ENCODE assay signal across 1 cellular context in the genomic region with DNA sequence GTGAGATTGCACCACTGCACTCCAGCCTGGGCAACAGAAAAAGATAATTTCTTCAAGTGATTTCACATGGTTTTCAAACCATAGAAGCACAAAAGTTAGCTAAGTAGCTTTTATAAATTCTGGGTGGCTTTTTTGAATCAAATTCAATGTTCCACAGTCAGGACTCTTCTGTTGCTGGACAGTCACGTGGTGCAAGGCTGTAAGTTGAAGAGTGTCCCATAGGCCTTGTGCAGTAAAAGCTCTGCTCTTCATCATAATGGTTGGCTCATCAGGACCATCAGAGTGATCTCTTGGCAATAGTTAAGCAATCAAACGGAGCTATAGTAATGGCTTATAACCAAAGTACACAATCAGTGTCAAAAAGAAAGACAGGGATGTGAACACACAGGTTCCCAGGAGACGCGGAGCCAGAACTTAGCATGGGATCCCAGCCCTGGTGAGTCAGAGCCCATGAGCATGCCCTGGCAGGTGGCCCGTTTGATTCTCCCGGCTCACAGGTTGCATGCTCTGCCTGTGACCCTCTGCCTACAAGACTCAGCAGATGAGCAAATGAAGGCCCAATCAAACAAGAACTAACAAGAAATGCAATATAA.
TF ChIP-seq lines count a peak whose summit lies in the region.

No MANE protein-coding gene starts in this region.

TF ChIP-seq in GM23338, 12 proteins besides CTCF, POLR2A, EP300 and RAD21 (continued from another document):
- TF ChIP-seq, protein P1, sequence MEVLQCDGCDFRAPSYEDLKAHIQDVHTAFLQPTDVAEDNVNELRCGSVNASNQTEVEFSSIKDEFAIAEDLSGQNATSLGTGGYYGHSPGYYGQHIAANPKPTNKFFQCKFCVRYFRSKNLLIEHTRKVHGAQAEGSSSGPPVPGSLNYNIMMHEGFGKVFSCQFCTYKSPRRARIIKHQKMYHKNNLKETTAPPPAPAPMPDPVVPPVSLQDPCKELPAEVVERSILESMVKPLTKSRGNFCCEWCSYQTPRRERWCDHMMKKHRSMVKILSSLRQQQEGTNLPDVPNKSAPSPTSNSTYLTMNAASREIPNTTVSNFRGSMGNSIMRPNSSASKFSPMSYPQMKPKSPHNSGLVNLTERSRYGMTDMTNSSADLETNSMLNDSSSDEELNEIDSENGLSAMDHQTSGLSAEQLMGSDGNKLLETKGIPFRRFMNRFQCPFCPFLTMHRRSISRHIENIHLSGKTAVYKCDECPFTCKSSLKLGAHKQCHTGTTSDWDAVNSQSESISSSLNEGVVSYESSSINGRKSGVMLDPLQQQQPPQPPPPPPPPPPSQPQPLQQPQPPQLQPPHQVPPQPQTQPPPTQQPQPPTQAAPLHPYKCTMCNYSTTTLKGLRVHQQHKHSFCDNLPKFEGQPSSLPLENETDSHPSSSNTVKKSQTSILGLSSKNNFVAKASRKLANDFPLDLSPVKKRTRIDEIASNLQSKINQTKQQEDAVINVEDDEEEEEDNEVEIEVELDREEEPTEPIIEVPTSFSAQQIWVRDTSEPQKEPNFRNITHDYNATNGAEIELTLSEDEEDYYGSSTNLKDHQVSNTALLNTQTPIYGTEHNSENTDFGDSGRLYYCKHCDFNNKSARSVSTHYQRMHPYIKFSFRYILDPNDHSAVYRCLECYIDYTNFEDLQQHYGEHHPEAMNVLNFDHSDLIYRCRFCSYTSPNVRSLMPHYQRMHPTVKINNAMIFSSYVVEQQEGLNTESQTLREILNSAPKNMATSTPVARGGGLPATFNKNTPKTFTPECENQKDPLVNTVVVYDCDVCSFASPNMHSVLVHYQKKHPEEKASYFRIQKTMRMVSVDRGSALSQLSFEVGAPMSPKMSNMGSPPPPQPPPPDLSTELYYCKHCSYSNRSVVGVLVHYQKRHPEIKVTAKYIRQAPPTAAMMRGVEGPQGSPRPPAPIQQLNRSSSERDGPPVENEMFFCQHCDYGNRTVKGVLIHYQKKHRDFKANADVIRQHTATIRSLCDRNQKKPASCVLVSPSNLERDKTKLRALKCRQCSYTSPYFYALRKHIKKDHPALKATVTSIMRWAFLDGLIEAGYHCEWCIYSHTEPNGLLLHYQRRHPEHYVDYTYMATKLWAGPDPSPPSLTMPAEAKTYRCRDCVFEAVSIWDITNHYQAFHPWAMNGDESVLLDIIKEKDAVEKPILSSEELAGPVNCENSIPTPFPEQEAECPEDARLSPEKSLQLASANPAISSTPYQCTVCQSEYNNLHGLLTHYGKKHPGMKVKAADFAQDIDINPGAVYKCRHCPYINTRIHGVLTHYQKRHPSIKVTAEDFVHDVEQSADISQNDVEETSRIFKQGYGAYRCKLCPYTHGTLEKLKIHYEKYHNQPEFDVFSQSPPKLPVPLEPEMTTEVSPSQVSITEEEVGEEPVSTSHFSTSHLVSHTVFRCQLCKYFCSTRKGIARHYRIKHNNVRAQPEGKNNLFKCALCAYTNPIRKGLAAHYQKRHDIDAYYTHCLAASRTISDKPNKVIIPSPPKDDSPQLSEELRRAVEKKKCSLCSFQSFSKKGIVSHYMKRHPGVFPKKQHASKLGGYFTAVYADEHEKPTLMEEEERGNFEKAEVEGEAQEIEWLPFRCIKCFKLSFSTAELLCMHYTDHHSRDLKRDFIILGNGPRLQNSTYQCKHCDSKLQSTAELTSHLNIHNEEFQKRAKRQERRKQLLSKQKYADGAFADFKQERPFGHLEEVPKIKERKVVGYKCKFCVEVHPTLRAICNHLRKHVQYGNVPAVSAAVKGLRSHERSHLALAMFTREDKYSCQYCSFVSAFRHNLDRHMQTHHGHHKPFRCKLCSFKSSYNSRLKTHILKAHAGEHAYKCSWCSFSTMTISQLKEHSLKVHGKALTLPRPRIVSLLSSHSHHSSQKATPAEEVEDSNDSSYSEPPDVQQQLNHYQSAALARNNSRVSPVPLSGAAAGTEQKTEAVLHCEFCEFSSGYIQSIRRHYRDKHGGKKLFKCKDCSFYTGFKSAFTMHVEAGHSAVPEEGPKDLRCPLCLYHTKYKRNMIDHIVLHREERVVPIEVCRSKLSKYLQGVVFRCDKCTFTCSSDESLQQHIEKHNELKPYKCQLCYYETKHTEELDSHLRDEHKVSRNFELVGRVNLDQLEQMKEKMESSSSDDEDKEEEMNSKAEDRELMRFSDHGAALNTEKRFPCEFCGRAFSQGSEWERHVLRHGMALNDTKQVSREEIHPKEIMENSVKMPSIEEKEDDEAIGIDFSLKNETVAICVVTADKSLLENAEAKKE (CRISPR knock-in tag; IDR thresholded peaks at IDR 0.05), result no peak
- TF ChIP-seq NANOG (IDR thresholded peaks at IDR 0.05; ENCODE audit: borderline replicate concordance) (no peak), ZNF114 (CRISPR knock-in tag; IDR thresholded peaks at IDR 0.05) (no peak), EZH2 (IDR thresholded peaks at IDR 0.05; ENCODE audit: low read depth, unreplicated experiment) (no peak), CREB1 (CRISPR knock-in tag; IDR thresholded peaks at IDR 0.05; ENCODE audit: low read depth) (no peak), STAT1 (IDR thresholded peaks at IDR 0.05; ENCODE audit: unreplicated experiment) (no peak)
- TF ChIP-seq, protein P2, sequence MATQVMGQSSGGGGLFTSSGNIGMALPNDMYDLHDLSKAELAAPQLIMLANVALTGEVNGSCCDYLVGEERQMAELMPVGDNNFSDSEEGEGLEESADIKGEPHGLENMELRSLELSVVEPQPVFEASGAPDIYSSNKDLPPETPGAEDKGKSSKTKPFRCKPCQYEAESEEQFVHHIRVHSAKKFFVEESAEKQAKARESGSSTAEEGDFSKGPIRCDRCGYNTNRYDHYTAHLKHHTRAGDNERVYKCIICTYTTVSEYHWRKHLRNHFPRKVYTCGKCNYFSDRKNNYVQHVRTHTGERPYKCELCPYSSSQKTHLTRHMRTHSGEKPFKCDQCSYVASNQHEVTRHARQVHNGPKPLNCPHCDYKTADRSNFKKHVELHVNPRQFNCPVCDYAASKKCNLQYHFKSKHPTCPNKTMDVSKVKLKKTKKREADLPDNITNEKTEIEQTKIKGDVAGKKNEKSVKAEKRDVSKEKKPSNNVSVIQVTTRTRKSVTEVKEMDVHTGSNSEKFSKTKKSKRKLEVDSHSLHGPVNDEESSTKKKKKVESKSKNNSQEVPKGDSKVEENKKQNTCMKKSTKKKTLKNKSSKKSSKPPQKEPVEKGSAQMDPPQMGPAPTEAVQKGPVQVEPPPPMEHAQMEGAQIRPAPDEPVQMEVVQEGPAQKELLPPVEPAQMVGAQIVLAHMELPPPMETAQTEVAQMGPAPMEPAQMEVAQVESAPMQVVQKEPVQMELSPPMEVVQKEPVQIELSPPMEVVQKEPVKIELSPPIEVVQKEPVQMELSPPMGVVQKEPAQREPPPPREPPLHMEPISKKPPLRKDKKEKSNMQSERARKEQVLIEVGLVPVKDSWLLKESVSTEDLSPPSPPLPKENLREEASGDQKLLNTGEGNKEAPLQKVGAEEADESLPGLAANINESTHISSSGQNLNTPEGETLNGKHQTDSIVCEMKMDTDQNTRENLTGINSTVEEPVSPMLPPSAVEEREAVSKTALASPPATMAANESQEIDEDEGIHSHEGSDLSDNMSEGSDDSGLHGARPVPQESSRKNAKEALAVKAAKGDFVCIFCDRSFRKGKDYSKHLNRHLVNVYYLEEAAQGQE (IDR thresholded peaks at IDR 0.05; ENCODE audit: unreplicated experiment), result no peak
- TF ChIP-seq, protein P3, sequence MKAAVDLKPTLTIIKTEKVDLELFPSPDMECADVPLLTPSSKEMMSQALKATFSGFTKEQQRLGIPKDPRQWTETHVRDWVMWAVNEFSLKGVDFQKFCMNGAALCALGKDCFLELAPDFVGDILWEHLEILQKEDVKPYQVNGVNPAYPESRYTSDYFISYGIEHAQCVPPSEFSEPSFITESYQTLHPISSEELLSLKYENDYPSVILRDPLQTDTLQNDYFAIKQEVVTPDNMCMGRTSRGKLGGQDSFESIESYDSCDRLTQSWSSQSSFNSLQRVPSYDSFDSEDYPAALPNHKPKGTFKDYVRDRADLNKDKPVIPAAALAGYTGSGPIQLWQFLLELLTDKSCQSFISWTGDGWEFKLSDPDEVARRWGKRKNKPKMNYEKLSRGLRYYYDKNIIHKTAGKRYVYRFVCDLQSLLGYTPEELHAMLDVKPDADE (IDR thresholded peaks at IDR 0.05), result no peak
TF ChIP-seq in GM23338: peak in this region for 0.
